10 cellular contexts compared by ENCODE assay signal in genomic region chr9:567128-567745, GRCh38.
DNase-seq lines count a peak whose midpoint lies in the region; ATAC-seq and TF ChIP-seq lines count a peak whose summit lies in the region.
"Had no signal": no experiment of that assay in that cellular context is flagged by ENCODE, and none has a peak within 500 bp of the region (broad histone marks: within the 10 kb centered on the region; RNA-seq: fewer than 3 reads in every experiment).

No MANE protein-coding gene starts in this region.

- no peak overlapping the region for H3K4me3 Mint-ChIP-seq in glutamatergic neuron (ENCODE audit: unreplicated experiment)
- H3K4me3 Mint-ChIP-seq: T-cell had no signal

- peaks cover 15% of the 10 kb centered on the region for H3K36me3 Mint-ChIP-seq in glutamatergic neuron (ENCODE audit: unreplicated experiment)

- TF ChIP-seq POLR2A in body of pancreas (IDR thresholded peaks at IDR 0.05) (no peak), tibial nerve (IDR thresholded peaks at IDR 0.05) (no peak)

- no peak overlapping the region for H3K27ac Mint-ChIP-seq in glutamatergic neuron (ENCODE audit: unreplicated experiment)
- H3K27ac Mint-ChIP-seq: T-cell had no signal

- H3K27me3 Mint-ChIP-seq in glutamatergic neuron (ENCODE audit: unreplicated experiment) = peaks cover 6% of the 10 kb centered on the region

- TF ChIP-seq EP300 in tibial nerve (IDR thresholded peaks at IDR 0.05) = no peak

- no peak overlapping the region for H3K4me3 ChIP-seq in body of pancreas
- no peak overlapping the region for H3K4me3 ChIP-seq in lower lobe of right lung
- no peak overlapping the region for H3K4me3 ChIP-seq in tibial nerve

- H3K9me3 ChIP-seq in body of pancreas (no peaks in the 10 kb centered on the region), lower lobe of right lung (no peaks in the 10 kb centered on the region), tibial nerve (peaks cover 0 to 5% (median 0%) of the 10 kb centered on the region in 4 donors)

- H3K36me3 ChIP-seq in body of pancreas (replicated peaks in 1 of 2; ENCODE audit: insufficient read depth in 1 of 2, low read depth in 2 of 2) = no peaks in the 10 kb centered on the region
- H3K36me3 ChIP-seq in lower lobe of right lung = no peaks in the 10 kb centered on the region
- no peaks in the 10 kb centered on the region for H3K36me3 ChIP-seq in tibial nerve

- peaks cover 51% of the 10 kb centered on the region for H3K4me1 ChIP-seq in body of pancreas
- no peaks in the 10 kb centered on the region for H3K4me1 ChIP-seq in lower lobe of right lung
- H3K4me1 ChIP-seq in tibial nerve = peaks cover 0 to 26% (median 4%) of the 10 kb centered on the region in 4 donors

- H3K4me1 Mint-ChIP-seq in glutamatergic neuron (ENCODE audit: low read depth, unreplicated experiment) = peaks cover 5% of the 10 kb centered on the region

- ATAC-seq in GM18511 (IDR thresholded peaks at IDR 0.05; ENCODE audit: unreplicated experiment) = peak; percentile 95
- ATAC-seq in GM21515 (IDR thresholded peaks at IDR 0.05; ENCODE audit: unreplicated experiment) = peak; percentile 90
- peak; percentile 64 for ATAC-seq in HG03196 (IDR thresholded peaks at IDR 0.05; ENCODE audit: unreplicated experiment)
- ATAC-seq in body of pancreas = no peak
- no peak for ATAC-seq in lower lobe of right lung
- ATAC-seq: T-cell had no signal

- no peak for DNase-seq in body of pancreas
- no peak for DNase-seq in glutamatergic neuron
- no peak for DNase-seq in DMS114 treated with DMSO at 0.1 percent for 48 hours (lab: John Stamatoyannopoulos, UW; ENCODE audit: unreplicated experiment)
- no peak for DNase-seq in lower lobe of right lung
- DNase-seq in tibial nerve (ENCODE audit: low spot score in 2 of 2) = no peak
- DNase-seq: NCI-H146, T-cell had no signal

- H3K27me3 ChIP-seq in body of pancreas = no peaks in the 10 kb centered on the region
- H3K27me3 ChIP-seq in lower lobe of right lung (ENCODE audit: low read depth) = no peaks in the 10 kb centered on the region
- H3K27me3 ChIP-seq in tibial nerve = no peaks in the 10 kb centered on the region

- no peak for TF ChIP-seq CTCF in body of pancreas (IDR thresholded peaks at IDR 0.05)
- no peak for TF ChIP-seq CTCF in glutamatergic neuron (IDR thresholded peaks at IDR 0.05; ENCODE audit: partially characterized antibody, unreplicated experiment)
- no peak for TF ChIP-seq CTCF in lower lobe of right lung (IDR thresholded peaks at IDR 0.05)
- no peak for TF ChIP-seq CTCF in tibial nerve (IDR thresholded peaks at IDR 0.05)

- H3K27ac ChIP-seq in body of pancreas = peak overlapping the region in 3 of 4 donors; percentile 47 to 70 (median 48)
- H3K27ac ChIP-seq in lower lobe of right lung = no peak overlapping the region
- H3K27ac ChIP-seq in tibial nerve = no peak overlapping the region

- WGBS in body of pancreas, 2 donors = 59 to 70% methylated on average over 4 of the region's 4 CpGs
- WGBS in tibial nerve, 2 donors = 90% methylated on average over 4 of the region's 4 CpGs

- H3K9me3 Mint-ChIP-seq in glutamatergic neuron (ENCODE audit: unreplicated experiment) = peaks cover 3% of the 10 kb centered on the region

- intact Hi-C loops in body of pancreas (cut with DNase I) (no loop called here), lower lobe of right lung (cut with DNase I) (no loop called here)

Comparison
In these comparisons a context has a peak if more than half of its experiments do, and no peak if none do; other contexts are left out.
1. ATAC-seq: peak in GM18511 (single experiment), GM21515 (single experiment) and HG03196 (single experiment); none in body of pancreas (single experiment) and lower lobe of right lung (0 of 2).
2. H3K27ac ChIP-seq: peak in body of pancreas (3 of 4); none in lower lobe of right lung (single experiment) and tibial nerve (0 of 4).